In the genomic region with DNA sequence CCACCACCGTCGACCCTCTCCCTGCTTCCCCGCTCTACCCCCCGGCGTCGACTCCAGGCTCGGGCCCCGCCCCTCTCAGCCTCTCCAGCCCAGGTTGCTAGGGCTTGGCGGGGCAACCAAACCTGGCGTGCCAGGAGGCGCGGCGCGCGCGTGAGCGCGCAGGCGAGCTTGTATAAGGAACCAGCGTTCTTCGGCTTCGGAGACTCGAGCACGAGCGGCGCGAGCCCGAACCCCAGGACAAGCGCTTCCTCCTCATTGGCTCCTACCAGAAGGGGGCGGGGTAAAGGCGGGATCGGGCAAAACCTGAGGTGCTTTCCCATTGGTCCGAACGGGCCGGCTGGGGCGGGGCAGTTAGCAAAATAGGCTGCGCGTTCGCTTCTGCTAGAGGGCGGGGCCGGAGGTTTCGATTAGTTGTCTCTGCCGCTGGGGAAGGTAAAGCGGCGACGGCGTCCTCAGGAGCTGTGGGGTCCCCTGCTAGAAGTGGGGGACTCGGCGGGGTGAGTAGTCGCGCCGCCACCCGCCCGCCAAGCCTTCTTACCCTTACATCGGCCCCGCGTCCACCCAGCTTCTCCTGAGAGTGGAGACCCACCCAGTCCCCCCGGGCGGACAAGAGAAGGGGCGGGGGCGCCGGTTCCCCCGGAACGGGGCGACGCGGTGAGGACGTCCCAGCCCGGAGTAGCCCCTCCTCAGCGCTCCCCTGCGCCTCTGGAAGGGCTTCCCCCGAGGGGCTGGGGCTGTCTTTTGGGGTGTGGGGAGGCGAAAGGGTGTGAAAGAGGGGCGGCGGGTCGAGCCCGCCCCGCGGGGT, we compare ENCODE assay signal across 8 cellular contexts. TPM values are rescaled to one million over a fixed set of nuclear protein-coding genes. Genes with fewer than 3 reads are reported as not detected.
A peak's percentile ranks its signal among the peaks of the same experiment; 100 is the strongest.
DNase-seq lines count a peak whose midpoint lies in the region; ATAC-seq, FAIRE-seq and TF ChIP-seq lines count a peak whose summit lies in the region.

A gene (plus strand): TSS at position 410 of the 805 bp plus-strand sequence. CDS start 81,489 bp downstream, outside the sequence.

- intact Hi-C loops in adrenal gland (cut with DNase I) (loop anchor here (10.0 kb wide), 2 partner anchors 249 to 469 kb away; a partner anchor contains a TSS), cardiac septum (cut with DNase I) (loop anchor here (5.0 kb wide), 1 partner anchor 472 kb away; no protein-coding TSS in a partner anchor), pancreas (cut with DNase I) (no loop called here), thyroid gland (cut with DNase I) (no loop called here)

- no peaks in the 10 kb centered on the region for H3K36me3 ChIP-seq in adrenal gland (replicated peaks in 1 of 2)
- H3K36me3 ChIP-seq in pancreas, result no peaks in the 10 kb centered on the region
- H3K36me3 ChIP-seq in thyroid gland, result no peaks in the 10 kb centered on the region

- H3K4me1 ChIP-seq in adrenal gland (replicated peaks in 1 of 2) (no peaks in the 10 kb centered on the region), pancreas (no peaks in the 10 kb centered on the region), thyroid gland (no peaks in the 10 kb centered on the region)

- WGBS in adrenal gland, 4 donors, result 0 to 18% (median 9%) methylated on average over 4 to 76 of the region's 79 CpGs
- WGBS in pancreas, 2 donors, result 1 to 14% methylated on average over 47 to 72 of the region's 79 CpGs
- no CpG with 5 or more reads among the region's 79 CpGs for WGBS in thyroid gland, 2 donors

- H3K4me3 ChIP-seq in GM12875 (ENCODE audit: low read depth, low read length), result peak within 1 kb of the TSS; percentile 75
- H3K4me3 ChIP-seq in adrenal gland, result peak within 1 kb of the TSS in 3 of 4 donors; percentile 32 to 83 (median 52)
- H3K4me3 ChIP-seq in pancreas, result peak within 1 kb of the TSS; percentile 51 to 71 (median 62)
- H3K4me3 ChIP-seq in thyroid gland (replicated peaks in 1 of 3), result peak within 1 kb of the TSS; percentile 27 to 59 (median 47)

- peak; percentile 98 for FAIRE-seq in pancreas (lab: Jason Lieb, UNC)

- H3K9me3 ChIP-seq in adrenal gland (replicated peaks in 1 of 3) (no peaks in the 10 kb centered on the region), pancreas (no peaks in the 10 kb centered on the region), thyroid gland (no peaks in the 10 kb centered on the region)

- peak within 1 kb of the TSS in 4 of 5 donors; percentile 51 to 84 (median 60) for H3K27ac ChIP-seq in adrenal gland
- H3K27ac ChIP-seq in pancreas, result peak within 1 kb of the TSS; percentile 51 to 78 (median 69)
- peak within 1 kb of the TSS; percentile 33 to 77 (median 67) for H3K27ac ChIP-seq in thyroid gland

- ATAC-seq in HG02852 (IDR thresholded peaks at IDR 0.05; ENCODE audit: unreplicated experiment) (peak; percentile 91), pancreas (peak; percentile 95 to 98 (median 96))

- TF ChIP-seq POLR2A in adrenal gland (IDR thresholded peaks at IDR 0.05) (peak; percentile 25 to 89), thyroid gland (IDR thresholded peaks at IDR 0.05) (peak in 1 of 2 donors; percentile 86)

- no peaks in the 10 kb centered on the region for H3K27me3 ChIP-seq in adrenal gland
- H3K27me3 ChIP-seq in pancreas, result no peaks in the 10 kb centered on the region
- no peaks in the 10 kb centered on the region for H3K27me3 ChIP-seq in thyroid gland

- TF ChIP-seq CTCF in GM12875 (IDR thresholded peaks at IDR 0.05; ENCODE audit: borderline replicate concordance, insufficient read depth, low read depth, low read length) (no peak), adrenal gland (IDR thresholded peaks at IDR 0.05) (no peak), pancreas (IDR thresholded peaks at IDR 0.05) (no peak), thyroid gland (IDR thresholded peaks at IDR 0.05) (no peak)

- peak; percentile 75 for DNase-seq in NCI-H1436 treated with DMSO at 0.1 percent for 48 hours (lab: John Stamatoyannopoulos, UW)
- DNase-seq in T follicular helper cell (ENCODE audit: low read depth), result peak; percentile 95
- DNase-seq in adrenal gland, result peak; percentile 96 to 99 (median 98)
- peak; percentile 98 for DNase-seq in cardiac septum (ENCODE audit: low spot score)
- peak; percentile 91 to 99 (median 97) for DNase-seq in pancreas
- DNase-seq in thyroid gland, result peak; percentile 97 to 98

RNA-seq across cellular contexts. Expression of the gene that starts here (rescaled TPM):
- 10 to 100 TPM in 1 of 8 donors, 1 to 10 TPM in 7; 3.8 to 11.8 (median 7.7) TPM for total RNA-seq in adrenal gland
- polyA plus RNA-seq in adrenal gland, result 1 to 10 TPM in 2 of 3 donors, under 1 TPM in 1; 0.40 to 6.2 (median 1.2) TPM
- 10.7 TPM for total RNA-seq in cardiac septum
- 10 to 100 TPM in 1 of 6 donors, 1 to 10 TPM in 5; 3.6 to 11.5 (median 4.7) TPM for total RNA-seq in pancreas
- polyA plus RNA-seq in pancreas, result 1 to 10 TPM in 1 of 2 donors, under 1 TPM in 1; 0.76 to 1.4 TPM
- total RNA-seq in thyroid gland, result 10 to 100 TPM in 2 of 4 donors, 1 to 10 TPM in 2; 8.4 to 14.8 (median 10.0) TPM

Comparison
In these comparisons a context has a peak if more than half of its experiments do, and no peak if none do; other contexts are left out.
1. Peak in every context shown above with its lines: DNase-seq, ATAC-seq, H3K4me3 ChIP-seq and H3K27ac ChIP-seq.
2. intact Hi-C loops: an anchor here in adrenal gland (10.0 kb wide) and cardiac septum (5.0 kb wide); none called in pancreas and thyroid gland.